Comparison of ENCODE assay signal across 21 cellular contexts in genomic region chr17:14058051-14058450, GRCh38. TPM values are rescaled to one million over a fixed set of nuclear protein-coding genes. Genes with fewer than 3 reads are reported as not detected.
DNase-seq lines count a peak whose midpoint lies in the region; ATAC-seq and TF ChIP-seq lines count a peak whose summit lies in the region.
"Had no signal": no experiment of that assay in that cellular context is flagged by ENCODE, and none has a peak within 500 bp of the region (broad histone marks: within the 10 kb centered on the region; RNA-seq: fewer than 3 reads in every experiment).

No MANE protein-coding gene starts in this region.

- TF ChIP-seq RAD21 in SK-N-SH (IDR thresholded peaks at IDR 0.05; ENCODE audit: low read length), result no peak

- H2AFZ ChIP-seq in SK-N-SH (ENCODE audit: low read depth), result no peak overlapping the region
- H2AFZ ChIP-seq in fibroblast of lung (ENCODE audit: low read length), result no peak overlapping the region

- H3K27ac Mint-ChIP-seq in endothelial cell (ENCODE audit: unreplicated experiment), result no peak overlapping the region
- H3K27ac Mint-ChIP-seq: H9, IgD-negative memory B cell had no signal

- H3K79me2 ChIP-seq in SK-N-SH (ENCODE audit: insufficient read depth) (peaks cover 43% of the 10 kb centered on the region), fibroblast of lung (ENCODE audit: control insufficient read depth, insufficient read depth, low read length) (no peaks in the 10 kb centered on the region)

- no peaks in the 10 kb centered on the region for H3K9me3 Mint-ChIP-seq in endothelial cell (ENCODE audit: unreplicated experiment)

- H3K27me3 ChIP-seq in SK-N-SH (ENCODE audit: insufficient read depth) (no peaks in the 10 kb centered on the region), fibroblast of lung (ENCODE audit: control insufficient read depth, insufficient read depth, low read length) (no peaks in the 10 kb centered on the region), WERI-Rb-1 (ENCODE audit: insufficient read depth, low read depth, severe bottlenecking) (no peaks in the 10 kb centered on the region)
- H3K27me3 ChIP-seq: BLaER1, SJSA1 had no signal

- H3K4me3 ChIP-seq in SK-N-SH (ENCODE audit: low read depth in 2 of 2, low read length in 1 of 2) (no peak overlapping the region), fibroblast of lung (replicated peaks in 1 of 4; ENCODE audit: control extremely low read depth in 1 of 4, insufficient read depth in 1 of 4, low read depth in 3 of 4, low read length in 4 of 4) (no peak overlapping the region), WERI-Rb-1 (ENCODE audit: low read depth, low read length) (no peak overlapping the region)
- H3K4me3 ChIP-seq: BLaER1, SJSA1 had no signal

- H3K27ac ChIP-seq in SK-N-SH (ENCODE audit: low read depth in 2 of 2, low read length in 1 of 2) (peak overlapping the region in 1 of 2 experiments; percentile 21; a peak in 2 of 4 replicates), fibroblast of lung (ENCODE audit: insufficient read depth, low read length) (no peak overlapping the region), WERI-Rb-1 (no peak overlapping the region)
- H3K27ac ChIP-seq: 22Rv1, BLaER1, SJSA1 had no signal

- peaks cover 0 to 16% of the 10 kb centered on the region in 2 experiments; a peak in 3 of 4 replicates for H3K4me1 ChIP-seq in SK-N-SH (ENCODE audit: control insufficient read depth in 1 of 2, insufficient read depth in 2 of 2, low read depth in 1 of 2, low read length in 1 of 2)
- no peaks in the 10 kb centered on the region for H3K4me1 ChIP-seq in fibroblast of lung (ENCODE audit: control insufficient read depth, extremely low read depth, insufficient read depth, low read length)
- H3K4me1 ChIP-seq: BLaER1 had no signal

- H3K36me3 ChIP-seq in SK-N-SH (replicated peaks in 1 of 2; ENCODE audit: control insufficient read depth in 1 of 2, insufficient read depth in 2 of 2, low read length in 1 of 2) (peaks cover 4 to 9% of the 10 kb centered on the region in 2 experiments), fibroblast of lung (ENCODE audit: control insufficient read depth, insufficient read depth, low read length) (no peaks in the 10 kb centered on the region), WERI-Rb-1 (peaks cover 18% of the 10 kb centered on the region)

- H3K9me2 ChIP-seq in SK-N-SH, result no peaks in the 10 kb centered on the region

- peaks cover 27% of the 10 kb centered on the region for H3F3A ChIP-seq in SK-N-SH (replicated peaks; ENCODE audit: insufficient read depth)

- H3K4me2 ChIP-seq in SK-N-SH, result no peak overlapping the region
- H3K4me2 ChIP-seq in fibroblast of lung (ENCODE audit: extremely low read depth, insufficient read depth, low read length), result no peak overlapping the region
- H3K4me2 ChIP-seq: BLaER1 had no signal

- H3K9ac ChIP-seq in SK-N-SH, result no peak overlapping the region
- no peak overlapping the region for H3K9ac ChIP-seq in fibroblast of lung (ENCODE audit: insufficient read depth, low read length)
- H3K9ac ChIP-seq: BLaER1 had no signal

- peaks cover 8% of the 10 kb centered on the region for H3K4me1 Mint-ChIP-seq in endothelial cell (ENCODE audit: unreplicated experiment)
- H3K4me1 Mint-ChIP-seq: H9, IgD-negative memory B cell had no signal

- H3K9me3 ChIP-seq in SK-N-SH (no peaks in the 10 kb centered on the region), fibroblast of lung (ENCODE audit: control insufficient read depth, insufficient read depth, low read depth, low read length) (no peaks in the 10 kb centered on the region), WERI-Rb-1 (ENCODE audit: severe bottlenecking) (peaks cover 20% of the 10 kb centered on the region)
- H3K9me3 ChIP-seq: SJSA1 had no signal

- no peak for TF ChIP-seq CTCF in SK-N-SH (IDR thresholded peaks at IDR 0.05)
- no peak for TF ChIP-seq CTCF in fibroblast of lung (conservative IDR thresholded peaks at IDR 0.05 in 1 of 2, IDR thresholded peaks at IDR 0.05 in 1 of 2; ENCODE audit: low read depth in 1 of 2, low read length in 2 of 2)
- TF ChIP-seq CTCF in endothelial cell (IDR thresholded peaks at IDR 0.05; ENCODE audit: unreplicated experiment), result no peak
- TF ChIP-seq CTCF in WERI-Rb-1 (IDR thresholded peaks at IDR 0.05; ENCODE audit: low read depth, low read length), result no peak

- DNase-seq in SK-N-SH (no peak), amniotic epithelial cell (ENCODE audit: low read depth) (peak; percentile 85), fibroblast of lung (ENCODE audit: low read depth in 2 of 2) (peak; percentile 23 to 86), endothelial cell (ENCODE audit: low spot score) (no peak), WERI-Rb-1 (no peak)
- no peak for DNase-seq in stimulated activated CD8-positive, alpha-beta memory T cell treated with anti-CD3 and anti-CD28 coated beads, Interleukin-4, amount 100 ng/mL, for 48 hours
- DNase-seq: CD4-positive, alpha-beta memory T cell; DMS153; H9; Karpas-422; NCI-H1417 treated with DMSO at 0.1 percent for 48 hours; NCI-H1930; NCI-H345; NCI-H526; PC-3 had no signal

- POLR2A ChIA-PET in SK-N-SH (lab: Yijun Ruan, JAX), result no interaction called here

- WGBS in SK-N-SH (ENCODE audit: low lambda C conversion rate), result 48% methylated on average over 2 of the region's 2 CpGs

- no peak for ATAC-seq in SK-N-SH treated with all-trans-retinoic acid at 6 μM for 48 hours
- ATAC-seq in GM18870 (IDR thresholded peaks at IDR 0.05; ENCODE audit: unreplicated experiment), result no peak
- ATAC-seq: PC-3 had no signal

- no peaks in the 10 kb centered on the region for H3K27me3 Mint-ChIP-seq in endothelial cell (ENCODE audit: unreplicated experiment)
- H3K27me3 Mint-ChIP-seq: CD4-positive, alpha-beta memory T cell; IgD-negative memory B cell had no signal

- H3K36me3 Mint-ChIP-seq in endothelial cell (ENCODE audit: low read depth, unreplicated experiment), result peaks cover 3% of the 10 kb centered on the region

- CTCF ChIA-PET in SK-N-SH (lab: Yijun Ruan, JAX), result interaction anchor here (0.6 to 1.3 kb wide), 3 partner anchors 10 to 934 kb away, joined by 3 read pairs; no protein-coding TSS in a partner anchor

- H4K20me1 ChIP-seq in SK-N-SH (ENCODE audit: insufficient read depth) (no peaks in the 10 kb centered on the region), fibroblast of lung (ENCODE audit: control insufficient read depth, extremely low read depth, insufficient read depth, low read length) (no peaks in the 10 kb centered on the region)

- TF ChIP-seq EP300 in SK-N-SH (IDR thresholded peaks at IDR 0.05; ENCODE audit: borderline replicate concordance in 1 of 2, low read depth in 1 of 2, low read length in 1 of 2), result peak in 1 of 2 experiments; percentile 30; a peak in 1 of 4 replicates

- H3K4me3 Mint-ChIP-seq in endothelial cell (ENCODE audit: unreplicated experiment), result no peak overlapping the region
- H3K4me3 Mint-ChIP-seq: CD4-positive, alpha-beta memory T cell; H9; IgD-negative memory B cell had no signal

TF ChIP-seq in SK-N-SH, 30 proteins besides CTCF, POLR2A, EP300 and RAD21:
- TF ChIP-seq TEAD4 (IDR thresholded peaks at IDR 0.05; ENCODE audit: borderline replicate concordance, insufficient read depth) (no peak), MXI1 (IDR thresholded peaks at IDR 0.05; ENCODE audit: low read depth, low read length) (no peak), PBX3 (IDR thresholded peaks at IDR 0.05) (peak; percentile 62)

TF ChIP-seq in SK-N-SH treated with all-trans-retinoic acid at 6 μM for 48 hours, 23 proteins besides CTCF, POLR2A, EP300 and RAD21 (continues in another document):
- TF ChIP-seq ZNF70 (CRISPR knock-in tag; IDR thresholded peaks at IDR 0.05) (no peak), ZNF8 (CRISPR knock-in tag; IDR thresholded peaks at IDR 0.05) (no peak), POU6F1 (CRISPR knock-in tag; IDR thresholded peaks at IDR 0.05; ENCODE audit: borderline replicate concordance, low read depth) (no peak), CREB5 (CRISPR knock-in tag; IDR thresholded peaks at IDR 0.05; ENCODE audit: low read depth) (no peak), SNAI2 (CRISPR knock-in tag; IDR thresholded peaks at IDR 0.05) (no peak), OSR1 (CRISPR knock-in tag; IDR thresholded peaks at IDR 0.05) (no peak)

RNA-seq across cellular contexts. Expression of gene COX10, which starts 11.3 kb away (rescaled TPM):
- polyA plus RNA-seq in SK-N-SH (2012; rRNA removed) (8.7 and 11.4 TPM in 2 replicates), fibroblast of lung (12.5 and 14.0 TPM in 2 replicates)
- polyA plus RNA-seq in SK-N-SH (2012; cell fraction: cytosol; rRNA removed), result 9.2 and 10.9 TPM in 2 replicates
- 8.2 and 8.9 TPM in 2 replicates for polyA plus RNA-seq in SK-N-SH (2012; cell fraction: nucleus; rRNA removed)
- total RNA-seq in fibroblast of lung (10.6 and 12.6 TPM in 2 replicates), endothelial cell (ENCODE audit: unreplicated experiment) (12.5 TPM)
- polyA plus RNA-seq in fibroblast of lung (2012), result 7.8 and 8.7 TPM in 2 replicates
- polyA minus RNA-seq in fibroblast of lung (ENCODE audit: low replicate concordance), result 9.0 and 9.6 TPM in 2 replicates

Comparison
In these comparisons a context has a peak if more than half of its experiments do, and no peak if none do; other contexts are left out.
1. DNase-seq: peak in amniotic epithelial cell (single experiment) and fibroblast of lung (2 of 2); none in SK-N-SH (single experiment), endothelial cell (single experiment), stimulated activated CD8-positive, alpha-beta memory T cell treated with anti-CD3 and anti-CD28 coated beads, Interleukin-4, amount 100 ng/mL, for 48 hours (single experiment) and WERI-Rb-1 (single experiment).